Comparison of ENCODE assay signal across 18 cellular contexts in genomic region chr16:88131256-88131655, GRCh38.
DNase-seq lines count a peak whose midpoint lies in the region; ATAC-seq lines count a peak whose summit lies in the region.
"Had no signal": no experiment of that assay in that cellular context is flagged by ENCODE, and none has a peak within 500 bp of the region (broad histone marks: within the 10 kb centered on the region; RNA-seq: fewer than 3 reads in every experiment).

No MANE protein-coding gene starts in this region.

- peak; percentile 20 for DNase-seq in Right ventricle myocardium superior
- DNase-seq in right cardiac atrium = no peak
- DNase-seq in NT2/D1 (ENCODE audit: low read depth, low spot score) = no peak
- DNase-seq in neuronal stem cell (ENCODE audit: low spot score) = no peak
- no peak for DNase-seq in stimulated activated CD4-positive, alpha-beta T cell treated with anti-CD3 and anti-CD28 coated beads, Interleukin-2, amount 100 ng/mL, for 48 hours
- DNase-seq: 8988T; AML-193; Calu3; CD4-positive, CD25-positive, alpha-beta regulatory T cell; DMS 273 treated with DMSO at 0.1 percent for 48 hours; HCEC 1CT; HFFc6 had no signal

- intact Hi-C loops in Right ventricle myocardium superior (cut with DNase I) = no loop called here
- intact Hi-C loops in right cardiac atrium (cut with DNase I) = no loop called here

- H3K4me3 ChIP-seq in right cardiac atrium (ENCODE audit: low read length) = no peak overlapping the region
- no peak overlapping the region for H3K4me3 ChIP-seq in NT2/D1 (ENCODE audit: insufficient read length, low read depth)
- no peak overlapping the region for H3K4me3 ChIP-seq in neuronal stem cell (ENCODE audit: low read length in 2 of 2)
- H3K4me3 ChIP-seq: BLaER1, GM12878, K562 had no signal

- WGBS in right cardiac atrium = 83% methylated on average over 15 of the region's 15 CpGs
- no CpG with 5 or more reads among the region's 15 CpGs for WGBS in neuronal stem cell (ENCODE audit: extremely low coverage in 2 of 2, insufficient read length in 2 of 2, insufficient replicate concordance in 1 of 2), 2 donors

- no peak overlapping the region for H2BK5ac ChIP-seq in neuronal stem cell (ENCODE audit: low read length)

- peak overlapping the region; percentile 98 for H2BK12ac ChIP-seq in neuronal stem cell (ENCODE audit: low read length)

- no peak overlapping the region for H4K8ac ChIP-seq in neuronal stem cell (ENCODE audit: low read depth, low read length)

- H3K27me3 ChIP-seq in right cardiac atrium (ENCODE audit: control insufficient read depth, insufficient read depth) = no peaks in the 10 kb centered on the region
- no peaks in the 10 kb centered on the region for H3K27me3 ChIP-seq in NT2/D1 (ENCODE audit: insufficient read depth, insufficient read length)
- H3K27me3 ChIP-seq in neuronal stem cell (ENCODE audit: control insufficient read depth in 3 of 3, insufficient read depth in 3 of 3, low read depth in 1 of 3, low read length in 3 of 3) = no peaks in the 10 kb centered on the region
- H3K27me3 ChIP-seq: BLaER1 had no signal

- no peak overlapping the region for H3K4me2 ChIP-seq in neuronal stem cell (ENCODE audit: insufficient read depth, low read length, poor library complexity, severe bottlenecking)
- H3K4me2 ChIP-seq: BLaER1 had no signal

- H3K23ac ChIP-seq in neuronal stem cell (ENCODE audit: low read depth, low read length, poor library complexity) = no peak overlapping the region

- peak overlapping the region; percentile 17 for H3K9ac ChIP-seq in NT2/D1 (ENCODE audit: insufficient read length, low read depth)
- H3K9ac ChIP-seq in neuronal stem cell (ENCODE audit: low read depth, low read length, poor library complexity) = no peak overlapping the region
- H3K9ac ChIP-seq: BLaER1 had no signal

- H3K4me1 ChIP-seq in right cardiac atrium (ENCODE audit: control insufficient read depth, insufficient read depth, low read length) (no peaks in the 10 kb centered on the region), NT2/D1 (ENCODE audit: insufficient read depth, insufficient read length) (peaks cover 2% of the 10 kb centered on the region), neuronal stem cell (ENCODE audit: control insufficient read depth in 2 of 2, insufficient read depth in 1 of 2, low read depth in 1 of 2, low read length in 2 of 2) (peaks cover 0 to 3% of the 10 kb centered on the region in 2 donors)
- H3K4me1 ChIP-seq: BLaER1 had no signal

- H2BK15ac ChIP-seq in neuronal stem cell (ENCODE audit: low read length) = no peak overlapping the region

- ATAC-seq in Right ventricle myocardium superior (ENCODE audit: poor library complexity) (no peak), right cardiac atrium (no peak), GM21390 (IDR thresholded peaks at IDR 0.05; ENCODE audit: unreplicated experiment) (no peak), HG03439 (IDR thresholded peaks at IDR 0.05; ENCODE audit: unreplicated experiment) (no peak)
- ATAC-seq: GM12878, K562 had no signal

- H2AFZ ChIP-seq in neuronal stem cell (ENCODE audit: low read length) = no peak overlapping the region

- peak overlapping the region; percentile 93 for H3K18ac ChIP-seq in neuronal stem cell (ENCODE audit: low read length)

- no peak overlapping the region for H3K27ac ChIP-seq in right cardiac atrium (ENCODE audit: low read length)
- no peak overlapping the region for H3K27ac ChIP-seq in neuronal stem cell (replicated peaks; ENCODE audit: low read length)
- H3K27ac ChIP-seq: BLaER1, HL-60 had no signal

- H3K14ac ChIP-seq in neuronal stem cell (ENCODE audit: low read length) = peak overlapping the region; percentile 94

- H2AK5ac ChIP-seq in neuronal stem cell (ENCODE audit: low read depth, low read length) = peak overlapping the region; percentile 90

- no peaks in the 10 kb centered on the region for H3K79me1 ChIP-seq in neuronal stem cell (ENCODE audit: low read depth, low read length)

- H3K4ac ChIP-seq in neuronal stem cell (ENCODE audit: low read length) = no peak overlapping the region

- H3K9me3 ChIP-seq in right cardiac atrium (ENCODE audit: control insufficient read depth, low read length) (no peaks in the 10 kb centered on the region), NT2/D1 (ENCODE audit: insufficient read depth, low read length) (no peaks in the 10 kb centered on the region), neuronal stem cell (replicated peaks in 1 of 2; ENCODE audit: control insufficient read depth in 2 of 2, insufficient read depth in 1 of 2, low read depth in 1 of 2, low read length in 2 of 2) (no peaks in the 10 kb centered on the region)
- H3K9me3 ChIP-seq: BLaER1 had no signal

- H3K36me3 ChIP-seq in NT2/D1 (ENCODE audit: insufficient read depth, insufficient read length, low read length) = no peaks in the 10 kb centered on the region
- no peaks in the 10 kb centered on the region for H3K36me3 ChIP-seq in neuronal stem cell (replicated peaks in 1 of 2; ENCODE audit: control insufficient read depth in 2 of 2, insufficient read depth in 2 of 2, low read length in 2 of 2)
- H3K36me3 ChIP-seq: BLaER1 had no signal

- no peak overlapping the region for H4K91ac ChIP-seq in neuronal stem cell (ENCODE audit: low read depth, low read length, poor library complexity)

- peak overlapping the region; percentile 61 for H2BK120ac ChIP-seq in neuronal stem cell (ENCODE audit: low read depth, low read length)
